In the genomic region with DNA sequence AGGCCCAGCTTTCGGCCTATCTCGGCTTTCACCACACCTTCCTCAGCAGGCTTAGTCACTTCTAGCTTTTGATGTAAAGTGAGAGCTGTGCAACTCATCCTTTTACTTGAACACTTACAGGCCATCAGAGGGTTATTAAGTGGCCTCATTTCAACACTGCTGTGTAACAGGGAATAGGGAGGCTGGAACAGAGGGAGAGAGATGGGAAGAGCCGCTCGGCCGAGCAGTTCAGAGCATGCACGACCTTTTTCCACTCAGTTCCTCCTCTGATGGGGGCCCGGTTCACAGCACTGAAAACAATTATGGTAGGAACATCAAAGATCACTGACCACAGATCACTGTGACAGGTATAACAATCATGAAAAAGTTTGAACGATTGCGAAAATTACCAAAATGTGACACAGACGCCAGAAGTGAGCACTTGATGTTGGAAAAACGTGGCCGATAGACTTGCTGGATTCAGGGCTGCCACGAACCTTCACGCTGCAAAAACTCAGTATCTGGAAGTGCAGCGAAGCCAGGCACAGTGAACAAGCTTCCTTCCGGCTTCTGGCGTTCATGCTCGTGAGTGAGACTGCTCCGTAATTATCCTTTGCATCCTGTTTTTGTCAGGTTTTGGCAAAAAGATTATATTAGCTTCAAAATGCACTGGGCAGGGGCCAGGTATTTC, we compare ENCODE assay signal across 10 cellular contexts. TPM values are rescaled to one million over a fixed set of nuclear protein-coding genes. Genes with fewer than 3 reads are reported as not detected.
A peak's percentile ranks its signal among the peaks of the same experiment; 100 is the strongest.
DNase-seq lines count a peak whose midpoint lies in the region; ATAC-seq, FAIRE-seq and TF ChIP-seq lines count a peak whose summit lies in the region.
"Had no signal": no experiment of that assay in that cellular context is flagged by ENCODE, and none has a peak within 500 bp of the region (broad histone marks: within the 10 kb centered on the region; RNA-seq: fewer than 3 reads in every experiment).

No MANE protein-coding gene starts in this region.

- no peak for TF ChIP-seq CTCF in endothelial cell of umbilical vein (IDR thresholded peaks at IDR 0.05; ENCODE audit: extremely low read depth in 1 of 2, insufficient read depth in 1 of 2, low read depth in 1 of 2, low read length in 2 of 2)

- no peaks in the 10 kb centered on the region for H3K9me1 ChIP-seq in endothelial cell of umbilical vein (replicated peaks; ENCODE audit: control insufficient read depth, extremely low read depth, insufficient read depth, low read length)

- peak overlapping the region; percentile 68 for H3K27ac ChIP-seq in Karpas-422 (ENCODE audit: low read length)
- H3K27ac ChIP-seq in endothelial cell of umbilical vein (ENCODE audit: insufficient read depth, low read depth, low read length), result peak overlapping the region; percentile 82
- H3K27ac ChIP-seq: SJSA1 had no signal

- H3K27me3 Mint-ChIP-seq in activated CD8-positive, alpha-beta memory T cell treated with anti-CD3 and anti-CD28 coated beads, Interleukin-2, amount 10 ng/mL, durations not matched to agents 7 days and 5 days, result no peaks in the 10 kb centered on the region
- no peaks in the 10 kb centered on the region for H3K27me3 Mint-ChIP-seq in stimulated activated naive B cell treated with anti-CD40 and anti-IgM and Interleukin-4, amounts not matched to agents 10 μg/mL and 1 μg/mL and 100 μg/mL, for 72 hours

- no peaks in the 10 kb centered on the region for H3K27me3 ChIP-seq in Karpas-422 (ENCODE audit: low read length)
- no peaks in the 10 kb centered on the region for H3K27me3 ChIP-seq in endothelial cell of umbilical vein (ENCODE audit: control insufficient read depth in 2 of 2, insufficient read depth in 2 of 2, low read length in 2 of 2)
- H3K27me3 ChIP-seq: SJSA1 had no signal

- BruUV-seq in endothelial cell of umbilical vein (replicated peaks; lab: Mats Ljungman, UMichigan), result no TSS peak

- H3K9ac ChIP-seq in Karpas-422 (ENCODE audit: low read length) (peak overlapping the region; percentile 65), endothelial cell of umbilical vein (replicated peaks; ENCODE audit: extremely low read depth, insufficient read depth, low read length) (peak overlapping the region; percentile 74)

- peak overlapping the region; percentile 92 for H3K27ac Mint-ChIP-seq in activated CD8-positive, alpha-beta memory T cell treated with anti-CD3 and anti-CD28 coated beads, Interleukin-2, amount 10 ng/mL, durations not matched to agents 7 days and 5 days
- H3K27ac Mint-ChIP-seq in stimulated activated naive B cell treated with anti-CD40 and anti-IgM and Interleukin-4, amounts not matched to agents 10 μg/mL and 1 μg/mL and 100 μg/mL, for 72 hours, result peak overlapping the region; percentile 34

- peaks cover 36% of the 10 kb centered on the region for H3K36me3 Mint-ChIP-seq in activated CD8-positive, alpha-beta memory T cell treated with anti-CD3 and anti-CD28 coated beads, Interleukin-2, amount 10 ng/mL, durations not matched to agents 7 days and 5 days
- H3K36me3 Mint-ChIP-seq in stimulated activated naive B cell treated with anti-CD40 and anti-IgM and Interleukin-4, amounts not matched to agents 10 μg/mL and 1 μg/mL and 100 μg/mL, for 72 hours, result peaks cover 34 to 41% of the 10 kb centered on the region in 2 donors

- H3K4me1 Mint-ChIP-seq in activated CD8-positive, alpha-beta memory T cell treated with anti-CD3 and anti-CD28 coated beads, Interleukin-2, amount 10 ng/mL, durations not matched to agents 7 days and 5 days, result peaks cover 43% of the 10 kb centered on the region
- peaks cover 24 to 43% of the 10 kb centered on the region in 2 donors for H3K4me1 Mint-ChIP-seq in stimulated activated naive B cell treated with anti-CD40 and anti-IgM and Interleukin-4, amounts not matched to agents 10 μg/mL and 1 μg/mL and 100 μg/mL, for 72 hours

- POLR2A ChIA-PET in endothelial cell of umbilical vein (lab: Charles Lee), result interaction anchor here (0.7 kb wide), 2 partner anchors 20 to 28 kb away, joined by 3 to 4 read pairs; no protein-coding TSS in a partner anchor

- peaks cover 81% of the 10 kb centered on the region for H3K79me2 ChIP-seq in Karpas-422 (ENCODE audit: low read length)
- peaks cover 41% of the 10 kb centered on the region for H3K79me2 ChIP-seq in endothelial cell of umbilical vein (ENCODE audit: control insufficient read depth, insufficient read depth, low read length)

- peak; percentile 100 for FAIRE-seq in endothelial cell of umbilical vein (lab: Jason Lieb, UNC)
- no peak for FAIRE-seq in HTR-8/SVneo (lab: Jason Lieb, UNC)

- no peak overlapping the region for H2AFZ ChIP-seq in Karpas-422 (ENCODE audit: low read length)
- peak overlapping the region; percentile 86 for H2AFZ ChIP-seq in endothelial cell of umbilical vein (ENCODE audit: low read depth, low read length)

- CTCF ChIA-PET in activated CD8-positive, alpha-beta memory T cell treated with anti-CD3 and anti-CD28 coated beads, Interleukin-2, amount 10 ng/mL, durations not matched to agents 7 days and 5 days (lab: Charles Lee), result interaction anchor here (0.8 to 2.7 kb wide), 7 partner anchors 10 to 83 kb away, joined by 4 to 6 read pairs (median 5); no protein-coding TSS in a partner anchor
- CTCF ChIA-PET in endothelial cell of umbilical vein (lab: Charles Lee), result interaction anchor here (0.7 to 1.9 kb wide), 7 partner anchors 8 to 445 kb away, joined by 3 to 10 read pairs (median 4); a partner anchor contains a TSS

- DNase-seq in activated CD8-positive, alpha-beta memory T cell treated with anti-CD3 and anti-CD28 coated beads, Interleukin-2, amount 10 ng/mL, durations not matched to agents 7 days and 5 days, result peak; percentile 76
- no peak for DNase-seq in activated CD8-positive, alpha-beta memory T cell treated with anti-CD3 and anti-CD28 coated beads, Interleukin-2, amount 50 U/mL, for 4 hours
- DNase-seq in Karpas-422, result peak; percentile 74
- peak; percentile 88 for DNase-seq in endothelial cell of umbilical vein (ENCODE audit: low read depth, low spot score)
- DNase-seq in stimulated activated naive B cell treated with anti-CD40 and anti-IgM and Interleukin-4, amounts not matched to agents 10 μg/mL and 1 μg/mL and 100 μg/mL, for 72 hours, result no peak
- no peak for DNase-seq in HTR-8/SVneo (ENCODE audit: insufficient read length, low spot score)
- no peak for DNase-seq in NCI-H1417 (lab: John Stamatoyannopoulos, UW)
- no peak for DNase-seq in NCI-H2081 treated with DMSO at 0.1 percent for 48 hours (lab: John Stamatoyannopoulos, UW)
- DNase-seq: effector CD4-positive, alpha-beta T cell had no signal

- ATAC-seq in activated CD8-positive, alpha-beta memory T cell treated with anti-CD3 and anti-CD28 coated beads, Interleukin-2, amount 10 ng/mL, durations not matched to agents 7 days and 5 days, result peak; percentile 92
- ATAC-seq in stimulated activated naive B cell treated with anti-CD40 and anti-IgM and Interleukin-4, amounts not matched to agents 10 μg/mL and 1 μg/mL and 100 μg/mL, for 72 hours (replicated peaks), result peak; percentile 89 to 98

- TF ChIP-seq POLR2A in endothelial cell of umbilical vein (IDR thresholded peaks at IDR 0.05; ENCODE audit: low read depth, low read length), result peak; percentile 65

- H3K9me3 Mint-ChIP-seq in activated CD8-positive, alpha-beta memory T cell treated with anti-CD3 and anti-CD28 coated beads, Interleukin-2, amount 10 ng/mL, durations not matched to agents 7 days and 5 days (ENCODE audit: low read depth), result no peaks in the 10 kb centered on the region
- peaks cover 0 to 1% of the 10 kb centered on the region in 2 donors for H3K9me3 Mint-ChIP-seq in stimulated activated naive B cell treated with anti-CD40 and anti-IgM and Interleukin-4, amounts not matched to agents 10 μg/mL and 1 μg/mL and 100 μg/mL, for 72 hours

- intact Hi-C loops in endothelial cell of umbilical vein (cut with micrococcal nuclease), result loop anchor here (1.0 to 5.0 kb wide), 3 partner anchors 9 to 44 kb away; no protein-coding TSS in a partner anchor

- H3K4me1 ChIP-seq in Karpas-422 (ENCODE audit: low read length) (peaks cover 21% of the 10 kb centered on the region), endothelial cell of umbilical vein (ENCODE audit: control insufficient read depth, extremely low read depth, insufficient read depth, low read length) (peaks cover 24% of the 10 kb centered on the region)
- H3K4me1 ChIP-seq: SJSA1 had no signal

- no peaks in the 10 kb centered on the region for H3K9me2 ChIP-seq in Karpas-422 (replicated peaks; ENCODE audit: insufficient read depth, low read length)

- H4K20me1 ChIP-seq in Karpas-422 (ENCODE audit: insufficient read depth, low read depth, low read length) (no peaks in the 10 kb centered on the region), endothelial cell of umbilical vein (replicated peaks; ENCODE audit: control insufficient read depth, extremely low read depth, insufficient read depth, low read length) (no peaks in the 10 kb centered on the region)

- H3K4me3 ChIP-seq in Karpas-422 (ENCODE audit: low read length) (peak overlapping the region; percentile 60), endothelial cell of umbilical vein (replicated peaks in 1 of 3; ENCODE audit: insufficient read depth in 1 of 3, low read depth in 1 of 3, low read length in 3 of 3) (peak overlapping the region in 2 of 3 experiments; percentile 33 to 58)
- H3K4me3 ChIP-seq: SJSA1 had no signal

- H3K9me3 ChIP-seq in Karpas-422 (ENCODE audit: low read length) (no peaks in the 10 kb centered on the region), endothelial cell of umbilical vein (replicated peaks; ENCODE audit: control insufficient read depth, insufficient read depth, low read length) (no peaks in the 10 kb centered on the region)
- H3K9me3 ChIP-seq: SJSA1 had no signal

- H3K4me2 ChIP-seq in Karpas-422 (ENCODE audit: low read depth, low read length, poor library complexity, severe bottlenecking) (peak overlapping the region; percentile 67), endothelial cell of umbilical vein (ENCODE audit: insufficient read depth, low read length) (peak overlapping the region; percentile 96)

- H3K4me3 Mint-ChIP-seq in activated CD8-positive, alpha-beta memory T cell treated with anti-CD3 and anti-CD28 coated beads, Interleukin-2, amount 10 ng/mL, durations not matched to agents 7 days and 5 days, result peak overlapping the region; percentile 69
- H3K4me3 Mint-ChIP-seq in stimulated activated naive B cell treated with anti-CD40 and anti-IgM and Interleukin-4, amounts not matched to agents 10 μg/mL and 1 μg/mL and 100 μg/mL, for 72 hours, result peak overlapping the region; percentile 58 to 74

- dilution Hi-C loops in endothelial cell of umbilical vein (cut with MboI; ENCODE audit: extremely low pct_ligation_motif_present, low sequenced_read_pairs), result no loop called here

- peaks cover 4% of the 10 kb centered on the region; the same call in 1 of the 2 replicates for H3K36me3 ChIP-seq in Karpas-422 (ENCODE audit: insufficient read depth, low read length)
- H3K36me3 ChIP-seq in endothelial cell of umbilical vein (ENCODE audit: control insufficient read depth in 2 of 2, extremely low read depth in 1 of 2, insufficient read depth in 2 of 2, low read length in 2 of 2), result peaks cover 0 to 2% of the 10 kb centered on the region in 2 experiments

RNA-seq across cellular contexts. Expression of a gene that starts 28.6 kb away (rescaled TPM):
- total RNA-seq in activated CD8-positive, alpha-beta memory T cell treated with anti-CD3 and anti-CD28 coated beads, Interleukin-2, amount 10 ng/mL, durations not matched to agents 7 days and 5 days, result 100 to 1,000 TPM in 1 of 2 experiments, 10 to 100 TPM in 1; 94.3 to 101 TPM
- total RNA-seq in Karpas-422 (2014; rRNA removed; shearing (Covaris generic); ENCODE audit: low replicate concordance), result 29.0 and 42.2 TPM in 2 replicates
- 71.8 and 76.7 TPM in 2 replicates for total RNA-seq in endothelial cell of umbilical vein
- 36.8 and 39.9 TPM in 2 replicates for polyA plus RNA-seq in endothelial cell of umbilical vein
- 36.0 and 40.6 TPM in 2 replicates for polyA plus RNA-seq in endothelial cell of umbilical vein (2011; cell fraction: cytosol; rRNA removed)
- 49.1 TPM in 2 replicates for polyA plus RNA-seq in endothelial cell of umbilical vein (2011; cell fraction: nucleus; rRNA removed)
- 40.4 and 48.5 TPM in 2 replicates for polyA plus RNA-seq in endothelial cell of umbilical vein (2012)
- 83.5 and 100 TPM in 2 replicates for polyA minus RNA-seq in endothelial cell of umbilical vein
- polyA minus RNA-seq in endothelial cell of umbilical vein (2011; cell fraction: cytosol; rRNA and poly(A)+ RNA removed), result 18.7 TPM
- polyA minus RNA-seq in endothelial cell of umbilical vein (2011; cell fraction: nucleus; rRNA and poly(A)+ RNA removed), result 36.3 and 37.6 TPM in 2 replicates

Comparison
In these comparisons a context has a peak if more than half of its experiments do, and no peak if none do; other contexts are left out.
1. DNase-seq: peak in activated CD8-positive, alpha-beta memory T cell treated with anti-CD3 and anti-CD28 coated beads, Interleukin-2, amount 10 ng/mL, durations not matched to agents 7 days and 5 days (single experiment), Karpas-422 (single experiment) and endothelial cell of umbilical vein (single experiment); none in activated CD8-positive, alpha-beta memory T cell treated with anti-CD3 and anti-CD28 coated beads, Interleukin-2, amount 50 U/mL, for 4 hours (single experiment), stimulated activated naive B cell treated with anti-CD40 and anti-IgM and Interleukin-4, amounts not matched to agents 10 μg/mL and 1 μg/mL and 100 μg/mL, for 72 hours (single experiment), HTR-8/SVneo (single experiment), NCI-H1417 (0 of 3) and NCI-H2081 treated with DMSO at 0.1 percent for 48 hours (single experiment).